In genomic region chr15:64009798-64010241, GRCh38 we compare ENCODE assay signal across 8 cellular contexts. TPM values are rescaled to one million over a fixed set of nuclear protein-coding genes. Genes with fewer than 3 reads are reported as not detected.
DNase-seq lines count a peak whose midpoint lies in the region; ATAC-seq and TF ChIP-seq lines count a peak whose summit lies in the region.

No MANE protein-coding gene starts in this region.

- H3K27ac Mint-ChIP-seq in T-helper 1 cell treated with Interleukin-12 subunit alpha and Interleukin-12 subunit beta and Interleukin-4 antibody, amounts not matched to agents 30 μg/mL and 1 μg/mL, for 36 hours: peak overlapping the region; percentile 97

- in situ Hi-C loops in mammary epithelial cell (cut with MboI; ENCODE audit: low sequenced_read_pairs in 2 of 2): no loop called here

- intact Hi-C loops in mammary epithelial cell (cut with micrococcal nuclease): no loop called here

- peaks cover 64% of the 10 kb centered on the region for H3K4me1 ChIP-seq in mammary epithelial cell (ENCODE audit: insufficient read depth, low read length)

- peak; percentile 51 for ATAC-seq in GM21515 (IDR thresholded peaks at IDR 0.05; ENCODE audit: unreplicated experiment)

- H3K27ac ChIP-seq in mammary epithelial cell (ENCODE audit: insufficient read depth, low read depth, low read length): peak overlapping the region; percentile 74

- DNase-seq in mammary epithelial cell: peak; percentile 88
- peak; percentile 23 to 68 for DNase-seq in stimulated activated CD4-positive, alpha-beta T cell treated with anti-CD3 and anti-CD28 coated beads, Interleukin-4, amount 100 ng/mL, for 48 hours (ENCODE audit: low read depth in 2 of 2)
- DNase-seq in DMS79 treated with DMSO at 0.1 percent for 48 hours (lab: John Stamatoyannopoulos, UW): no peak
- DNase-seq in Kasumi-1 (lab: John Stamatoyannopoulos, UW): no peak
- DNase-seq in NCI-H1436 treated with DMSO at 0.1 percent for 48 hours (lab: John Stamatoyannopoulos, UW): no peak
- no peak for DNase-seq in SIG-M5 treated with dmso at 0.1 percent for 504 hours (lab: John Stamatoyannopoulos, UW; ENCODE audit: unreplicated experiment)

- no peaks in the 10 kb centered on the region for H3K36me3 ChIP-seq in mammary epithelial cell (ENCODE audit: insufficient read depth, low read length)

- H3K36me3 Mint-ChIP-seq in T-helper 1 cell treated with Interleukin-12 subunit alpha and Interleukin-12 subunit beta and Interleukin-4 antibody, amounts not matched to agents 30 μg/mL and 1 μg/mL, for 36 hours (ENCODE audit: low read depth): peaks cover 7% of the 10 kb centered on the region

- H3K9me3 ChIP-seq in mammary epithelial cell (replicated peaks; ENCODE audit: insufficient read depth, low read length): no peaks in the 10 kb centered on the region

- peaks cover 66% of the 10 kb centered on the region for H3K4me1 Mint-ChIP-seq in T-helper 1 cell treated with Interleukin-12 subunit alpha and Interleukin-12 subunit beta and Interleukin-4 antibody, amounts not matched to agents 30 μg/mL and 1 μg/mL, for 36 hours (ENCODE audit: low read depth)

- H2AFZ ChIP-seq in mammary epithelial cell (ENCODE audit: low read depth, low read length): no peak overlapping the region

- H3K9me3 Mint-ChIP-seq in T-helper 1 cell treated with Interleukin-12 subunit alpha and Interleukin-12 subunit beta and Interleukin-4 antibody, amounts not matched to agents 30 μg/mL and 1 μg/mL, for 36 hours: no peaks in the 10 kb centered on the region

- no peaks in the 10 kb centered on the region for H3K79me2 ChIP-seq in mammary epithelial cell (ENCODE audit: insufficient read depth, low read length)

- H4K20me1 ChIP-seq in mammary epithelial cell (ENCODE audit: insufficient read depth, low read length): no peaks in the 10 kb centered on the region

- no TSS peak for BruUV-seq in mammary epithelial cell (replicated peaks; lab: Mats Ljungman, UMichigan)

- peak overlapping the region; percentile 58 for H3K4me2 ChIP-seq in mammary epithelial cell (ENCODE audit: insufficient read depth, low read depth, low read length)

- H3K9ac ChIP-seq in mammary epithelial cell (ENCODE audit: insufficient read depth, low read length): peak overlapping the region; percentile 14

- no peak overlapping the region for H3K4me3 ChIP-seq in mammary epithelial cell (replicated peaks in 1 of 3; ENCODE audit: insufficient read depth in 1 of 3, low read depth in 2 of 3, low read length in 3 of 3)

- no peaks in the 10 kb centered on the region for H3K27me3 Mint-ChIP-seq in T-helper 1 cell treated with Interleukin-12 subunit alpha and Interleukin-12 subunit beta and Interleukin-4 antibody, amounts not matched to agents 30 μg/mL and 1 μg/mL, for 36 hours (ENCODE audit: low read depth)

- no peaks in the 10 kb centered on the region for H3K27me3 ChIP-seq in mammary epithelial cell (ENCODE audit: insufficient read depth, low read length)

- no peak for TF ChIP-seq CTCF in mammary epithelial cell (conservative IDR thresholded peaks at IDR 0.05 in 1 of 2, IDR thresholded peaks at IDR 0.05 in 1 of 2; ENCODE audit: extremely low read depth in 1 of 2, insufficient read depth in 1 of 2, low read depth in 1 of 2, low read length in 2 of 2)

- H3K4me3 Mint-ChIP-seq in T-helper 1 cell treated with Interleukin-12 subunit alpha and Interleukin-12 subunit beta and Interleukin-4 antibody, amounts not matched to agents 30 μg/mL and 1 μg/mL, for 36 hours: peak overlapping the region; percentile 43

- CTCF ChIA-PET in mammary epithelial cell (lab: Charles Lee; ENCODE audit: low non-redundant PET): interaction anchor here (0.7 kb wide), 1 partner anchor 64 kb away, joined by 5 read pairs; no protein-coding TSS in a partner anchor

- 31% methylated on average over 3 of the region's 3 CpGs for WGBS in mammary epithelial cell (ENCODE audit: low coverage, missing lambda C conversion rate)

- dilution Hi-C loops in mammary epithelial cell (cut with HindIII; ENCODE audit: low sequenced_read_pairs): loop anchor here (5.0 kb wide), 1 partner anchor 38 kb away; no protein-coding TSS in a partner anchor

RNA-seq across cellular contexts. Expression of gene DAPK2, which starts 36.5 kb away (rescaled TPM):
- 1 to 10 TPM in 1 of 2 donors, under 1 TPM in 1; 0.82 to 2.3 TPM for total RNA-seq in mammary epithelial cell
- polyA plus RNA-seq in mammary epithelial cell: 0.80 TPM
- not detected for polyA minus RNA-seq in mammary epithelial cell

Comparison
In these comparisons a context has a peak if more than half of its experiments do, and no peak if none do; other contexts are left out.
1. DNase-seq: peak in mammary epithelial cell (single experiment) and stimulated activated CD4-positive, alpha-beta T cell treated with anti-CD3 and anti-CD28 coated beads, Interleukin-4, amount 100 ng/mL, for 48 hours (2 of 2); none in DMS79 treated with DMSO at 0.1 percent for 48 hours (single experiment), Kasumi-1 (0 of 2), NCI-H1436 treated with DMSO at 0.1 percent for 48 hours (single experiment) and SIG-M5 treated with dmso at 0.1 percent for 504 hours (single experiment).